Comparison of ENCODE assay signal across 9 cellular contexts in the genomic region with DNA sequence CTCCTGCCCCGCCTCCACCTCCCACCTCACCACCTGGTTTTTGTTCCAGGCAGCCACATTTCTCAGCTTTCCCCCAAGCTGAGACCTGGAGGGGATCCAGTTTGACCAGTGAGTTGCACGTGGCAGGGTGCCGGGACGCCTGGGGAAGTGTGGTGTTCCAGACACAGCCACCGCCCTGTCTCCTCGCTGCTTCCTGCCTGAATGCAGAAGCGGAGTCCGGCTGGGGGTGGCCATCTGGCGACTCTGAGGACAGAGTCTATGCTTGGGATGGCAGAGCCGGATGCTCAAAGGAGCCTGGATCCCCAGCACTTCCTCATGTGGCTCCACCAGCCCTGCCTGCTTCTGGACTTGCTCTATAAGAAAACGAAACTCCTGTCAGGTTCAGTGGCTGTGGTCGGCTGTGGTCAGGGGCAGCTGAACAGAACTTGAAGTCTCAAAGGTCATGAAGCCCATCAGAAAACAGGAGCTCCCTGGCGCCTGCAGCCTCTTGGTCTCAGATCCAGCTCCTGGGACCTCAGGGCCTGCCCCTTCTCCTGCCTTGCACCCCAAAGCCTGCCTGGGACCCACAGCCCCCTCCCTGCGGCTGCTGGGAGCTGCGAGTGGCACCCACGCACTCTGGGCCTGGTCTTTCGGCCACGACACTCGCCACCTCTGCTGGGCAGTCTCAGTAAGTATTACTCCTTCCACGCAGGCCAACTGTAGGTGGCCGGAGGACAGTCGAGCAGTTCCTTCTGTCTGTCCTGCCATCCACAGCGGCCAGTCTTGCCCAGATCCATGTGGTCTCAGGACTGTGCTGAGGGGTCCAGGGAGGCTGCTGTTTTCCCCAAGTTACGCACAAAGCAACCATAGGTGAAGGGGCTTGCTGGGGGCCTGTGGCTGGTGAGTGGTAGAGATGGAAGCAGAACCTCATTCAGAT.
DNase-seq lines count a peak whose midpoint lies in the region; ATAC-seq and TF ChIP-seq lines count a peak whose summit lies in the region.
"Had no signal": no experiment of that assay in that cellular context is flagged by ENCODE, and none has a peak within 500 bp of the region (broad histone marks: within the 10 kb centered on the region; RNA-seq: fewer than 3 reads in every experiment).

No MANE protein-coding gene starts in this region.

- no peak for TF ChIP-seq CTCF in BE2C (IDR thresholded peaks at IDR 0.05; ENCODE audit: low read depth, low read length)
- no peak for TF ChIP-seq CTCF in thoracic aorta (IDR thresholded peaks at IDR 0.05)

- peak overlapping the region; percentile 98 to 99 for H3K27ac ChIP-seq in thoracic aorta

- intact Hi-C loops in activated T-helper 1 cell treated with anti-CD3 and anti-CD28 coated beads, Interleukin-12 subunit alpha, Interleukin-12 subunit beta, Interleukin-2, Interleukin-4 antibody, amounts not matched to agents 30 ng/mL and 10 ng/mL and 1 ng/mL, durations not matched to agents 14 hours and 24 hours and 36 hours (cut with micrococcal nuclease), result no loop called here

- DNase-seq in BE2C, result peak; percentile 60
- DNase-seq in activated CD8-positive, alpha-beta memory T cell treated with anti-CD3 and anti-CD28 coated beads, Interleukin-2, amount 50 U/mL, for 48 hours, result peak; percentile 50
- peak; percentile 41 for DNase-seq in left kidney (ENCODE audit: low read depth, low spot score)
- peak; percentile 82 for DNase-seq in thoracic aorta (ENCODE audit: low spot score)
- no peak for DNase-seq in activated T-helper 1 cell treated with anti-CD3 and anti-CD28 coated beads, Interleukin-12 subunit alpha, Interleukin-12 subunit beta, Interleukin-2, Interleukin-4 antibody, amounts not matched to agents 30 ng/mL and 10 ng/mL and 1 ng/mL, durations not matched to agents 14 hours and 24 hours and 36 hours (ENCODE audit: low spot score)
- no peak for DNase-seq in SIG-M5 treated with dmso at 0.1 percent for 504 hours (lab: John Stamatoyannopoulos, UW; ENCODE audit: unreplicated experiment)

- H3K4me1 ChIP-seq in BE2C, result no peaks in the 10 kb centered on the region
- H3K4me1 ChIP-seq in thoracic aorta (ENCODE audit: control insufficient read depth in 1 of 2, low read depth in 2 of 2), result peaks cover 33 to 50% of the 10 kb centered on the region in 2 donors

- no peak overlapping the region for H3K4me3 ChIP-seq in BE2C (ENCODE audit: low read depth, low read length)
- peak overlapping the region; percentile 51 for H3K4me3 ChIP-seq in thoracic aorta

- ATAC-seq in GM19043 (IDR thresholded peaks at IDR 0.05; ENCODE audit: low read depth, unreplicated experiment) (peak; percentile 82), HG03139 (IDR thresholded peaks at IDR 0.05; ENCODE audit: unreplicated experiment) (peak; percentile 81), thoracic aorta (ENCODE audit: insufficient number of reproducible peaks, low FRiP score, low read depth) (peak; percentile 14)

- no peaks in the 10 kb centered on the region for H3K36me3 Mint-ChIP-seq in activated T-helper 1 cell treated with anti-CD3 and anti-CD28 coated beads, Interleukin-12 subunit alpha, Interleukin-12 subunit beta, Interleukin-2, Interleukin-4 antibody, amounts not matched to agents 30 ng/mL and 10 ng/mL and 1 ng/mL, durations not matched to agents 14 hours and 24 hours and 36 hours (ENCODE audit: low read depth)
- H3K36me3 Mint-ChIP-seq: activated naive CD8-positive, alpha-beta T cell had no signal

- no peaks in the 10 kb centered on the region for H3K9me3 Mint-ChIP-seq in activated T-helper 1 cell treated with anti-CD3 and anti-CD28 coated beads, Interleukin-12 subunit alpha, Interleukin-12 subunit beta, Interleukin-2, Interleukin-4 antibody, amounts not matched to agents 30 ng/mL and 10 ng/mL and 1 ng/mL, durations not matched to agents 14 hours and 24 hours and 36 hours

- H3K4me3 Mint-ChIP-seq in activated T-helper 1 cell treated with anti-CD3 and anti-CD28 coated beads, Interleukin-12 subunit alpha, Interleukin-12 subunit beta, Interleukin-2, Interleukin-4 antibody, amounts not matched to agents 30 ng/mL and 10 ng/mL and 1 ng/mL, durations not matched to agents 14 hours and 24 hours and 36 hours, result no peak overlapping the region
- H3K4me3 Mint-ChIP-seq: activated naive CD8-positive, alpha-beta T cell had no signal

- H3K36me3 ChIP-seq in BE2C, result no peaks in the 10 kb centered on the region
- no peaks in the 10 kb centered on the region for H3K36me3 ChIP-seq in thoracic aorta

- H3K27me3 Mint-ChIP-seq in activated T-helper 1 cell treated with anti-CD3 and anti-CD28 coated beads, Interleukin-12 subunit alpha, Interleukin-12 subunit beta, Interleukin-2, Interleukin-4 antibody, amounts not matched to agents 30 ng/mL and 10 ng/mL and 1 ng/mL, durations not matched to agents 14 hours and 24 hours and 36 hours (ENCODE audit: insufficient read depth), result peaks cover 12% of the 10 kb centered on the region
- H3K27me3 Mint-ChIP-seq: activated naive CD8-positive, alpha-beta T cell had no signal

- H3K27me3 ChIP-seq in BE2C (no peaks in the 10 kb centered on the region), thoracic aorta (replicated peaks; ENCODE audit: insufficient read depth) (no peaks in the 10 kb centered on the region)

- H3K27ac Mint-ChIP-seq in activated T-helper 1 cell treated with anti-CD3 and anti-CD28 coated beads, Interleukin-12 subunit alpha, Interleukin-12 subunit beta, Interleukin-2, Interleukin-4 antibody, amounts not matched to agents 30 ng/mL and 10 ng/mL and 1 ng/mL, durations not matched to agents 14 hours and 24 hours and 36 hours, result no peak overlapping the region
- H3K27ac Mint-ChIP-seq: activated naive CD8-positive, alpha-beta T cell had no signal

- H3K4me1 Mint-ChIP-seq in activated T-helper 1 cell treated with anti-CD3 and anti-CD28 coated beads, Interleukin-12 subunit alpha, Interleukin-12 subunit beta, Interleukin-2, Interleukin-4 antibody, amounts not matched to agents 30 ng/mL and 10 ng/mL and 1 ng/mL, durations not matched to agents 14 hours and 24 hours and 36 hours (ENCODE audit: low read depth), result peaks cover 36% of the 10 kb centered on the region

- no peaks in the 10 kb centered on the region for H3K9me3 ChIP-seq in BE2C
- H3K9me3 ChIP-seq in thoracic aorta, result no peaks in the 10 kb centered on the region

Comparison
In these comparisons a context has a peak if more than half of its experiments do, and no peak if none do; other contexts are left out.
1. DNase-seq: peak in BE2C (single experiment), activated CD8-positive, alpha-beta memory T cell treated with anti-CD3 and anti-CD28 coated beads, Interleukin-2, amount 50 U/mL, for 48 hours (single experiment), left kidney (single experiment) and thoracic aorta (single experiment); none in activated T-helper 1 cell treated with anti-CD3 and anti-CD28 coated beads, Interleukin-12 subunit alpha, Interleukin-12 subunit beta, Interleukin-2, Interleukin-4 antibody, amounts not matched to agents 30 ng/mL and 10 ng/mL and 1 ng/mL, durations not matched to agents 14 hours and 24 hours and 36 hours (single experiment) and SIG-M5 treated with dmso at 0.1 percent for 504 hours (single experiment).
2. ATAC-seq: peak in every context shown above with its lines; median percentile 82 in GM19043; 81 in HG03139; 14 in thoracic aorta.